Comparison of ENCODE assay signal across 8 cellular contexts in the genomic region with DNA sequence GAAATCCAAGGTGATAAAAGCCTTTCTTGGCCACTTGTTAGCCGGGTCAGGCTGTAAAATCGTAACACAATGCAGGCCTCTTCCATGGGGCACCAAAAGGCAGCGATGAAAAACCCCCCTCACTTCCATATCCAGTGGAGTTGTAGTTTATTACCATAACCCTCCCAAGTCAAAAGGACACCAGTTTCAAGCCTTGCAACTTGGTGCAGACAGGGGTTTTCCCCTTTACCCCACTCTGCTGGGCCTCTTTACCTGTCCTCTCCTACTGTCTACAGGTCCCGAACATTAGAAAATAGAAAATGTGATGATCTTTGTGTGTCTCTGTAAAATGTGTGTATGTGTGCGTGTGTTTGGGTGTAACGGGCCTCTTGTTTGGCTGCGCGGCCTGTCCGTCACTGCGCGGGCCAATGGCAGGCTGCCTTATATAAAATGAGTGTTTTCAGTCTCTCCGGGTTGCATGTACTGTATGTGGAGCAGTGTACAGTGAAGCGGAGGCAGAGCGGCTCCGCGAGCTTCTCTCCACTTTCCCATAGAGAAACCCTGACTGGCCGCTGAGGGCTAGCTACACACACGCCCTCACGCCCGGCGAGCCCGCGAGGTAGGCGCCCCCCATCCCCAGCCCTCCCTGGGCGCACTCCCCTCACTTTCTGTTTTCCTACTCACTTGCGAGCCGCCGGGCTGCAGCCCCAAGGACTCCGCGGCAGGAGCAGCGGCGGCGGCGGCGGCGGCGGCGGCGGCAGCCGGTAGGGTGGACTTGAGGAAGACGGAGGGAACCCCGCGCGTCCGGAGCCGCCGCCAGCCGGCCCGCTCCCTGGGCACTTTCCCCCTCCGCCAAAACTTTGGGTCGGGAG. TPM values are rescaled to one million over a fixed set of nuclear protein-coding genes. Genes with fewer than 3 reads are reported as not detected.
DNase-seq lines count a peak whose midpoint lies in the region; ATAC-seq and TF ChIP-seq lines count a peak whose summit lies in the region.

Gene BBX (plus strand): TSS at position 453 of the 851 bp plus-strand sequence. CDS start 187,499 bp downstream, outside the sequence.

- no peaks in the 10 kb centered on the region for H3K9me3 ChIP-seq in prostate gland

- H3K27me3 ChIP-seq in prostate gland (replicated peaks; ENCODE audit: insufficient read depth) = no peaks in the 10 kb centered on the region

- ATAC-seq in GM18502 (IDR thresholded peaks at IDR 0.05; ENCODE audit: poor library complexity, unreplicated experiment) = peak; percentile 92
- ATAC-seq in HG02970 (IDR thresholded peaks at IDR 0.05; ENCODE audit: low FRiP score, unreplicated experiment) = peak; percentile 95
- ATAC-seq in left ventricle myocardium superior = peak; percentile 96

- TF ChIP-seq POLR2A in prostate gland (IDR thresholded peaks at IDR 0.05) = peak; percentile 95

- TF ChIP-seq CTCF in prostate gland (IDR thresholded peaks at IDR 0.05) = peak in 2 of 4 experiments; percentile 7 to 13

- H3K36me3 ChIP-seq in prostate gland = no peaks in the 10 kb centered on the region

- peak within 1 kb of the TSS; percentile 84 for H3K27ac ChIP-seq in angular gyrus (ENCODE audit: low read depth, low read length)
- H3K27ac ChIP-seq in prostate gland = peak within 1 kb of the TSS; percentile 96 to 98

- H3K4me3 ChIP-seq in prostate gland = peak within 1 kb of the TSS; percentile 84 to 95

- intact Hi-C loops in T-helper 2 cell treated with Interferon-gamma antibody and Interleukin-4, amounts not matched to agents 100 ng/mL and 5 ng/mL, for 36 hours (cut with micrococcal nuclease) = loop anchor here (1.0 to 2.0 kb wide), 5 partner anchors 92 to 700 kb away; partner anchors contain the start of genes CD47 and IFT57
- intact Hi-C loops in left ventricle myocardium superior (cut with micrococcal nuclease) (loop anchor here (10.0 kb wide), 1 partner anchor 98 kb away; no protein-coding TSS in a partner anchor), prostate gland (cut with DNase I) (loop anchor here (5.0 kb wide), 1 partner anchor 285 kb away; no protein-coding TSS in a partner anchor)

- peaks cover 5% of the 10 kb centered on the region for H3K4me1 ChIP-seq in prostate gland (replicated peaks)

- DNase-seq in NCI-H187 treated with DMSO at 0.1 percent for 48 hours (lab: John Stamatoyannopoulos, UW) (peak; percentile 66), left ventricle myocardium superior (peak; percentile 94), prostate gland (ENCODE audit: low spot score) (peak; percentile 96), ureter (ENCODE audit: low spot score) (peak; percentile 96)

- under 1% methylated on average over 51 of the region's 51 CpGs for WGBS in prostate gland

RNA-seq across cellular contexts. Expression of gene BBX, which starts in this region (rescaled TPM):
- 28.0 and 33.3 TPM in 2 replicates for total RNA-seq in T-helper 2 cell treated with Interferon-gamma antibody and Interleukin-4, amounts not matched to agents 100 ng/mL and 5 ng/mL, for 36 hours
- total RNA-seq in left ventricle myocardium superior (43.8 TPM), prostate gland (100 to 1,000 TPM in 1 of 2 donors, 10 to 100 TPM in 1; 94.7 to 226 TPM), ureter (87.0 TPM)

Comparison
In these comparisons a context has a peak if more than half of its experiments do, and no peak if none do; other contexts are left out.
1. Peak in every context shown above with its lines: DNase-seq, ATAC-seq, H3K4me3 ChIP-seq and H3K27ac ChIP-seq.